1 cellular context compared by ENCODE assay signal in genomic region chr19:38559428-38560401, GRCh38.
TF ChIP-seq lines count a peak whose summit lies in the region.

No MANE protein-coding gene starts in this region.

TF ChIP-seq in SK-N-SH treated with all-trans-retinoic acid at 6 μM for 48 hours, 23 proteins besides CTCF, POLR2A, EP300 and RAD21 (continued from another document):
- TF ChIP-seq TSHZ2 (CRISPR knock-in tag; IDR thresholded peaks at IDR 0.05): no peak
- TF ChIP-seq ARNTL (CRISPR knock-in tag; IDR thresholded peaks at IDR 0.05; ENCODE audit: borderline replicate concordance, low read depth): no peak
- no peak for TF ChIP-seq ZNF565 (CRISPR knock-in tag; conservative IDR thresholded peaks at IDR 0.05; ENCODE audit: low read depth)
- no peak for TF ChIP-seq PATZ1 (CRISPR knock-in tag; IDR thresholded peaks at IDR 0.05; ENCODE audit: borderline replicate concordance)
- no peak for TF ChIP-seq ESRRG (CRISPR knock-in tag; IDR thresholded peaks at IDR 0.05)
- TF ChIP-seq CREB5 (CRISPR knock-in tag; IDR thresholded peaks at IDR 0.05; ENCODE audit: low read depth): no peak
- no peak for TF ChIP-seq CSRNP3 (CRISPR knock-in tag; IDR thresholded peaks at IDR 0.05)
- no peak for TF ChIP-seq PPARA (CRISPR knock-in tag; IDR thresholded peaks at IDR 0.05; ENCODE audit: borderline replicate concordance)
- no peak for TF ChIP-seq ZC3H10 (CRISPR knock-in tag; IDR thresholded peaks at IDR 0.05)
- no peak for TF ChIP-seq TOX (CRISPR knock-in tag; IDR thresholded peaks at IDR 0.05; ENCODE audit: borderline replicate concordance)
